In genomic region chr16:75222271-75222783, GRCh38 we compare ENCODE assay signal across 1 cellular context.
TF ChIP-seq lines count a peak whose summit lies in the region.

No MANE protein-coding gene starts in this region.

TF ChIP-seq in H1, 55 proteins besides CTCF, POLR2A, EP300 and RAD21:
- no peak for TF ChIP-seq MAX (IDR thresholded peaks at IDR 0.05)
- no peak for TF ChIP-seq SIRT6 (IDR thresholded peaks at IDR 0.05; ENCODE audit: low read length)
- TF ChIP-seq ZNF274 (IDR thresholded peaks at IDR 0.05; ENCODE audit: borderline replicate concordance, extremely low read depth, low read length): no peak
- TF ChIP-seq SUZ12 (IDR thresholded peaks at IDR 0.05; ENCODE audit: low read length): no peak
- TF ChIP-seq CHD7 (IDR thresholded peaks at IDR 0.05; ENCODE audit: insufficient replicate concordance, low read length): no peak
- TF ChIP-seq TEAD4 (IDR thresholded peaks at IDR 0.05; ENCODE audit: low read depth, low read length): no peak
- no peak for TF ChIP-seq FOSL1 (IDR thresholded peaks at IDR 0.05; ENCODE audit: insufficient read depth, low read depth, low read length)
- no peak for TF ChIP-seq HDAC6 (IDR thresholded peaks at IDR 0.05; ENCODE audit: low read depth, low read length)
- TF ChIP-seq SP2 (IDR thresholded peaks at IDR 0.05; ENCODE audit: low read length): no peak
- no peak for TF ChIP-seq KDM4A (IDR thresholded peaks at IDR 0.05; ENCODE audit: low read depth, low read length, severe bottlenecking)
- TF ChIP-seq RNF2 (IDR thresholded peaks at IDR 0.05; ENCODE audit: borderline replicate concordance, low read depth, low read length, missing control alignments, poor library complexity, severe bottlenecking): no peak
- TF ChIP-seq GABPA (IDR thresholded peaks at IDR 0.05; ENCODE audit: borderline replicate concordance, insufficient read depth, low read length): no peak
- TF ChIP-seq CHD2 (IDR thresholded peaks at IDR 0.05; ENCODE audit: low read length): no peak
- no peak for TF ChIP-seq JUND (IDR thresholded peaks at IDR 0.05; ENCODE audit: low read length)
- no peak for TF ChIP-seq TAF1 (IDR thresholded peaks at IDR 0.05; ENCODE audit: low read depth, low read length)
- TF ChIP-seq EGR1 (IDR thresholded peaks at IDR 0.05; ENCODE audit: borderline replicate concordance, low read depth, low read length): no peak
- TF ChIP-seq HDAC2 (IDR thresholded peaks at IDR 0.05; ENCODE audit: borderline replicate concordance in 1 of 2, low read depth in 2 of 2, low read length in 2 of 2): no peak
